In genomic region chr19:48866692-48867091, GRCh38 we compare ENCODE assay signal across 1 cellular context.
TF ChIP-seq lines count a peak whose summit lies in the region.

No MANE protein-coding gene starts in this region.

TF ChIP-seq in HepG2, 621 proteins besides CTCF, POLR2A, EP300 and RAD21:
- TF ChIP-seq ETV5 (CRISPR knock-in tag; IDR thresholded peaks at IDR 0.05; ENCODE audit: borderline replicate concordance) (no peak), ZNF605 (CRISPR knock-in tag; IDR thresholded peaks at IDR 0.05) (peak; percentile 14; the same call in 1 of the 2 replicates)
TF ChIP-seq in HepG2: peak in this region for 1.
